In genomic region chr14:100607611-100607956, GRCh38 we compare ENCODE assay signal across 1 cellular context.
TF ChIP-seq lines count a peak whose summit lies in the region.

No MANE protein-coding gene starts in this region.

TF ChIP-seq in SK-N-SH treated with all-trans-retinoic acid at 6 μM for 48 hours, 23 proteins besides CTCF, POLR2A, EP300 and RAD21 (continued from another document):
- TF ChIP-seq TSHZ2 (CRISPR knock-in tag; IDR thresholded peaks at IDR 0.05) (no peak), SNAI2 (CRISPR knock-in tag; IDR thresholded peaks at IDR 0.05) (no peak), ZNF565 (CRISPR knock-in tag; conservative IDR thresholded peaks at IDR 0.05; ENCODE audit: low read depth) (no peak), ARNTL (CRISPR knock-in tag; IDR thresholded peaks at IDR 0.05; ENCODE audit: borderline replicate concordance, low read depth) (no peak), POU6F1 (CRISPR knock-in tag; IDR thresholded peaks at IDR 0.05; ENCODE audit: borderline replicate concordance, low read depth) (no peak), RARB (CRISPR knock-in tag; IDR thresholded peaks at IDR 0.05) (no peak)
